ENCODE assay signal across 13 cellular contexts in genomic region chr5:1325870-1326546, GRCh38. TPM values are rescaled to one million over a fixed set of nuclear protein-coding genes. Genes with fewer than 3 reads are reported as not detected.
DNase-seq lines count a peak whose midpoint lies in the region; ATAC-seq and TF ChIP-seq lines count a peak whose summit lies in the region.
"Had no signal": no experiment of that assay in that cellular context is flagged by ENCODE, and none has a peak within 500 bp of the region (broad histone marks: within the 10 kb centered on the region; RNA-seq: fewer than 3 reads in every experiment).

No MANE protein-coding gene starts in this region.

- peaks cover 38% of the 10 kb centered on the region for H3K4me1 ChIP-seq in PC-9 (replicated peaks; ENCODE audit: insufficient read depth)
- H3K4me1 ChIP-seq: pancreas had no signal

- no peak overlapping the region for H2AFZ ChIP-seq in PC-9

- H3K4me3 Mint-ChIP-seq in activated naive CD4-positive, alpha-beta T cell treated with anti-CD3 and anti-CD28 coated beads, Interleukin-2, amount 50 U/mL, for 24 hours, result no peak overlapping the region
- H3K4me3 Mint-ChIP-seq in stimulated activated effector memory CD8-positive, alpha-beta T cell treated with anti-CD3 and anti-CD28 coated beads, Interleukin-12 subunit alpha, Interleukin-12 subunit beta, amount 100 ng/mL, for 72 hours, result no peak overlapping the region
- H3K4me3 Mint-ChIP-seq: immature natural killer cell had no signal

- peak overlapping the region; percentile 86 for H3K27ac ChIP-seq in PC-9
- H3K27ac ChIP-seq: pancreas had no signal

- peak overlapping the region; percentile 70 for H3K27ac Mint-ChIP-seq in activated naive CD4-positive, alpha-beta T cell treated with anti-CD3 and anti-CD28 coated beads, Interleukin-2, amount 50 U/mL, for 24 hours
- H3K27ac Mint-ChIP-seq in stimulated activated effector memory CD8-positive, alpha-beta T cell treated with anti-CD3 and anti-CD28 coated beads, Interleukin-12 subunit alpha, Interleukin-12 subunit beta, amount 100 ng/mL, for 72 hours, result peak overlapping the region; percentile 74

- no peaks in the 10 kb centered on the region for H3K9me3 Mint-ChIP-seq in activated naive CD4-positive, alpha-beta T cell treated with anti-CD3 and anti-CD28 coated beads, Interleukin-2, amount 50 U/mL, for 24 hours
- H3K9me3 Mint-ChIP-seq in stimulated activated effector memory CD8-positive, alpha-beta T cell treated with anti-CD3 and anti-CD28 coated beads, Interleukin-12 subunit alpha, Interleukin-12 subunit beta, amount 100 ng/mL, for 72 hours, result no peaks in the 10 kb centered on the region
- H3K9me3 Mint-ChIP-seq: immature natural killer cell had no signal

- POLR2A ChIA-PET in PC-9 (lab: Charles Lee; ENCODE audit: unreplicated experiment), result interaction anchor here (0.7 to 1.6 kb wide), 3 partner anchors 10 to 149 kb away, joined by 6 to 17 read pairs (median 7); no protein-coding TSS in a partner anchor

- peaks cover 60% of the 10 kb centered on the region for H3F3A ChIP-seq in PC-9 (ENCODE audit: insufficient read depth, low read depth)

- CTCF ChIA-PET in PC-9 (lab: Charles Lee), result interaction anchor here (0.5 to 0.6 kb wide), 4 partner anchors 109 to 1009 kb away, joined by 3 to 4 read pairs (median 3); no protein-coding TSS in a partner anchor

- H3K36me3 Mint-ChIP-seq in activated naive CD4-positive, alpha-beta T cell treated with anti-CD3 and anti-CD28 coated beads, Interleukin-2, amount 50 U/mL, for 24 hours, result peaks cover 2% of the 10 kb centered on the region
- peaks cover 51% of the 10 kb centered on the region for H3K36me3 Mint-ChIP-seq in stimulated activated effector memory CD8-positive, alpha-beta T cell treated with anti-CD3 and anti-CD28 coated beads, Interleukin-12 subunit alpha, Interleukin-12 subunit beta, amount 100 ng/mL, for 72 hours

- peaks cover 6% of the 10 kb centered on the region for H3K4me1 Mint-ChIP-seq in activated naive CD4-positive, alpha-beta T cell treated with anti-CD3 and anti-CD28 coated beads, Interleukin-2, amount 50 U/mL, for 24 hours
- peaks cover 26% of the 10 kb centered on the region for H3K4me1 Mint-ChIP-seq in stimulated activated effector memory CD8-positive, alpha-beta T cell treated with anti-CD3 and anti-CD28 coated beads, Interleukin-12 subunit alpha, Interleukin-12 subunit beta, amount 100 ng/mL, for 72 hours

- intact Hi-C loops in PC-9 (cut with micrococcal nuclease; ENCODE audit: unreplicated experiment), result loop anchor here (2.0 kb wide), 1 partner anchor 213 kb away; the partner anchor contains the start of gene SLC12A7

- peaks cover 10% of the 10 kb centered on the region for H3K79me2 ChIP-seq in PC-9 (ENCODE audit: low read depth)

- no peaks in the 10 kb centered on the region for H3K9me2 ChIP-seq in PC-9 (ENCODE audit: insufficient read depth)

- no TSS peak for BruUV-seq in PC-9 (replicated peaks; lab: Mats Ljungman, UMichigan)

- H3K27me3 ChIP-seq in PC-9 (ENCODE audit: insufficient read depth, low read depth), result no peaks in the 10 kb centered on the region
- H3K27me3 ChIP-seq: BLaER1, pancreas, upper lobe of left lung had no signal

- peaks cover 38% of the 10 kb centered on the region for H4K20me1 ChIP-seq in PC-9 (ENCODE audit: insufficient read depth)

- H3K4me3 ChIP-seq in PC-9, result peak overlapping the region; percentile 7; the same call in 1 of the 2 replicates
- H3K4me3 ChIP-seq: BLaER1, pancreas, upper lobe of left lung had no signal

- H3K27me3 Mint-ChIP-seq in activated naive CD4-positive, alpha-beta T cell treated with anti-CD3 and anti-CD28 coated beads, Interleukin-2, amount 50 U/mL, for 24 hours, result no peaks in the 10 kb centered on the region

- DNase-seq in activated naive CD4-positive, alpha-beta T cell treated with Interleukin-2 at 50 U/mL for 16 hours, result no peak
- DNase-seq in PC-9, result peak in 1 of 2 experiments; percentile 38
- peak; percentile 77 for DNase-seq in fibroblast of gingiva (ENCODE audit: low read depth)
- DNase-seq in stimulated activated effector memory CD8-positive, alpha-beta T cell treated with anti-CD3 and anti-CD28 coated beads, Interleukin-12 subunit alpha, Interleukin-12 subunit beta, amount 100 ng/mL, for 72 hours (ENCODE audit: low spot score in 2 of 2), result no peak
- no peak for DNase-seq in iPS-NIHi7 (ENCODE audit: extremely low spot score)
- DNase-seq: immature natural killer cell, NCI-H2029 had no signal

- no peak for TF ChIP-seq CTCF in PC-9 (conservative IDR thresholded peaks at IDR 0.05)

- no peak for ATAC-seq in stimulated activated effector memory CD8-positive, alpha-beta T cell treated with anti-CD3 and anti-CD28 coated beads, Interleukin-12 subunit alpha, Interleukin-12 subunit beta, amount 100 ng/mL, for 72 hours
- ATAC-seq in GM21526 (IDR thresholded peaks at IDR 0.05; ENCODE audit: low FRiP score, unreplicated experiment) (no peak), HG03108 (IDR thresholded peaks at IDR 0.05; ENCODE audit: unreplicated experiment) (no peak)

- no peaks in the 10 kb centered on the region for H3K9me3 ChIP-seq in PC-9 (ENCODE audit: insufficient read depth, low read depth)
- H3K9me3 ChIP-seq: BLaER1, pancreas, upper lobe of left lung had no signal

- peaks cover 32% of the 10 kb centered on the region for H3K36me3 ChIP-seq in PC-9 (ENCODE audit: low read depth)

- peak overlapping the region; percentile 48 for H3K4me2 ChIP-seq in PC-9
- H3K4me2 ChIP-seq: BLaER1 had no signal

RNA-seq across cellular contexts. Expression of gene CLPTM1L, which starts 18.9 kb away (rescaled TPM):
- total RNA-seq in PC-9 (2021), result 260 and 266 TPM in 2 replicates

RNA-seq across cellular contexts. Expression of gene TERT, which starts 31.1 kb away (rescaled TPM):
- total RNA-seq in PC-9 (2021), result 0.74 and 2.2 TPM in 2 replicates
